Comparison of ENCODE assay signal across 21 cellular contexts in genomic region chr10:9786101-9786500, GRCh38.
DNase-seq lines count a peak whose midpoint lies in the region; ATAC-seq, FAIRE-seq and TF ChIP-seq lines count a peak whose summit lies in the region.
"Had no signal": no experiment of that assay in that cellular context is flagged by ENCODE, and none has a peak within 500 bp of the region (broad histone marks: within the 10 kb centered on the region; RNA-seq: fewer than 3 reads in every experiment).

No MANE protein-coding gene starts in this region.

- H3K4me3 ChIP-seq in AG10803 (ENCODE audit: low read length) (no peak overlapping the region), brain microvascular endothelial cell (ENCODE audit: low read depth, low read length) (no peak overlapping the region), pancreas (no peak overlapping the region)

- H3K4me1 ChIP-seq in pancreas, result no peaks in the 10 kb centered on the region

- 83 to 100% methylated on average over 1 of the region's 1 CpG for WGBS in pancreas, 2 donors

- ATAC-seq in pancreas, result no peak
- ATAC-seq: activated T-cell treated with anti-CD3 and anti-CD28 coated beads, Interleukin-2, amount 50 U/mL, for 72 hours; left lobe of liver; natural killer cell treated with Interleukin-12 subunit alpha and Interleukin-12 subunit beta and Interleukin-15 and Interleukin-18, amount 100 ng/mL, for 72 hours; Right ventricle myocardium inferior had no signal

- no peaks in the 10 kb centered on the region for H3K36me3 ChIP-seq in brain microvascular endothelial cell (replicated peaks)
- H3K36me3 ChIP-seq in pancreas, result no peaks in the 10 kb centered on the region

- no peak for TF ChIP-seq CTCF in AG10803 (conservative IDR thresholded peaks at IDR 0.05; ENCODE audit: low read length)
- TF ChIP-seq CTCF in brain microvascular endothelial cell (IDR thresholded peaks at IDR 0.05; ENCODE audit: low read depth, low read length, missing control alignments), result no peak
- TF ChIP-seq CTCF in pancreas (IDR thresholded peaks at IDR 0.05), result no peak

- intact Hi-C loops in pancreas (cut with DNase I), result no loop called here

- in situ Hi-C loops in brain microvascular endothelial cell (cut with HindIII; ENCODE audit: low pct_ligation_motif_present, low sequenced_read_pairs), result no loop called here

- H3K9me3 ChIP-seq in pancreas, result peaks cover 0 to 3% (median 0%) of the 10 kb centered on the region in 4 donors

- peak overlapping the region; percentile 62 for H3K27ac ChIP-seq in brain microvascular endothelial cell
- no peak overlapping the region for H3K27ac ChIP-seq in pancreas
- H3K27ac ChIP-seq: KMS-11 had no signal

- H3K27me3 ChIP-seq in brain microvascular endothelial cell (replicated peaks), result no peaks in the 10 kb centered on the region
- no peaks in the 10 kb centered on the region for H3K27me3 ChIP-seq in pancreas

- no peak for FAIRE-seq in pancreas (lab: Jason Lieb, UNC)
- FAIRE-seq: GM12891 had no signal

- DNase-seq in AG10803 (ENCODE audit: low read depth) (peak; percentile 10), HT1080 (ENCODE audit: low read depth) (peak; percentile 81), brain microvascular endothelial cell (peak; percentile 78), iris pigment epithelial cell (ENCODE audit: low read depth) (peak; percentile 53), amygdala (lab: John Stamatoyannopoulos, UW) (no peak), pancreas (no peak), NCI-H2196 treated with DMSO at 0.1 percent for 48 hours (lab: John Stamatoyannopoulos, UW; ENCODE audit: unreplicated experiment) (no peak)
- no peak for DNase-seq in central memory CD4-positive, alpha-beta T cell
- DNase-seq: activated naive CD4-positive, alpha-beta T cell treated with anti-CD3 and anti-CD28 coated beads, Interleukin-2, amount 50 U/mL, for 16 hours; activated T-cell treated with anti-CD3 and anti-CD28 coated beads, Interleukin-2, amount 50 U/mL, for 72 hours; CD4-positive, CD25-positive, alpha-beta regulatory T cell; GOT3; midbrain; NCI-H510A treated with DMSO at 0.1 percent for 48 hours; stimulated activated CD4-positive, alpha-beta T cell treated with anti-CD3 and anti-CD28 coated beads, Interleukin-1b, Interleukin-23, amount 100 ng/mL, for 48 hours; stimulated activated naive CD4-positive, alpha-beta T cell had no signal

Comparison
In these comparisons a context has a peak if more than half of its experiments do, and no peak if none do; other contexts are left out.
1. DNase-seq: peak in AG10803 (single experiment), HT1080 (single experiment), brain microvascular endothelial cell (single experiment) and iris pigment epithelial cell (single experiment); none in amygdala (0 of 56), pancreas (0 of 6), central memory CD4-positive, alpha-beta T cell (single experiment) and NCI-H2196 treated with DMSO at 0.1 percent for 48 hours (single experiment).